ENCODE assay signal across 17 cellular contexts in the genomic region with DNA sequence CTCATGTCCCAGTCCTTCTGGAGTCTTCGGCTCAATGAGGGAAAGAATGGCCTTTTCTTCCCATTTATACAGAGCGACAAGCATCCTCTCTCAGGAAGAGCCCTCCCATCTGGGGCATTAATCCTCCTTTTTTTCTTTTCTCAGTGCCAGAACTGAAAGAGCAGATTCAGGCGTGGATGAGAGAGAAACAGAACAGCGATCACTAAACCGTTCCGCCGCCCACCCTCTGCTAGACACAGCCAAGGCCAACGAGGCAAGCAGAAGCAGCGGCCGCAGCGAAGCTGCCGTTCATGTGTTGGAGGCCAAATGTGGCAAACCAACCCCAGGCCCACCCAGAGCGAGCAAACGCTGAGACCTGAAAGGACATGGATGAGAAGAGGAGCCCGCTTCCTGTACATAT. TPM values are rescaled to one million over a fixed set of nuclear protein-coding genes. Genes with fewer than 3 reads are reported as not detected.
DNase-seq lines count a peak whose midpoint lies in the region; FAIRE-seq and TF ChIP-seq lines count a peak whose summit lies in the region.
"Had no signal": no experiment of that assay in that cellular context is flagged by ENCODE, and none has a peak within 500 bp of the region (broad histone marks: within the 10 kb centered on the region; RNA-seq: fewer than 3 reads in every experiment).

No MANE protein-coding gene starts in this region.

- TF ChIP-seq CTCF in nephron (IDR thresholded peaks at IDR 0.05; ENCODE audit: unreplicated experiment in 3 of 3) (no peak), kidney (IDR thresholded peaks at IDR 0.05; ENCODE audit: borderline replicate concordance, extremely low read depth, insufficient read depth) (no peak)

- no peaks in the 10 kb centered on the region for H3K4me1 ChIP-seq in kidney (ENCODE audit: control insufficient read depth in 1 of 2, insufficient read depth in 1 of 2, low read depth in 1 of 2, low read length in 2 of 2)
- H3K4me1 ChIP-seq: Caco-2 had no signal

- peaks cover 51% of the 10 kb centered on the region for H3K36me3 Mint-ChIP-seq in nephron (ENCODE audit: low read depth)

- intact Hi-C loops in kidney (cut with DNase I): no loop called here

- peak; percentile 83 for DNase-seq in globus pallidus (ENCODE audit: low spot score)
- DNase-seq in substantia nigra (lab: John Stamatoyannopoulos, UW): peak in 40 of 49 donors; percentile 4 to 67 (median 24)
- no peak for DNase-seq in COLO829 (ENCODE audit: low spot score)
- DNase-seq in kidney: no peak
- no peak for DNase-seq in hepatic stellate cell (ENCODE audit: low spot score)
- DNase-seq: activated CD8-positive, alpha-beta memory T cell treated with anti-CD3 and anti-CD28 coated beads, Interleukin-2, amount 10 ng/mL, durations not matched to agents 7 days and 5 days; Caco-2; EL; NCI-H524 treated with DMSO at 0.1 percent for 48 hours had no signal

- H3K4me3 Mint-ChIP-seq in nephron: peak overlapping the region; percentile 13 to 62 (median 32)
- H3K4me3 Mint-ChIP-seq: activated CD8-positive, alpha-beta memory T cell treated with anti-CD3 and anti-CD28 coated beads, Interleukin-2, amount 10 ng/mL, durations not matched to agents 7 days and 5 days; central memory CD8-positive, alpha-beta T cell had no signal

- no peak overlapping the region for H3K4me3 ChIP-seq in kidney (ENCODE audit: low read length in 2 of 2)
- H3K4me3 ChIP-seq: thoracic aorta had no signal

- no peak for FAIRE-seq in kidney (lab: Jason Lieb, UNC)
- FAIRE-seq: HepG2, keratinocyte had no signal

- H3K4me1 Mint-ChIP-seq in nephron: peaks cover 55% of the 10 kb centered on the region
- H3K4me1 Mint-ChIP-seq: central memory CD8-positive, alpha-beta T cell had no signal

- H3K27ac ChIP-seq in angular gyrus (ENCODE audit: low read depth, low read length) (peak overlapping the region; percentile 92), substantia nigra (ENCODE audit: low read depth, low read length, poor library complexity, severe bottlenecking) (peak overlapping the region; percentile 92), kidney (ENCODE audit: low read depth in 2 of 2, low read length in 2 of 2) (no peak overlapping the region)
- H3K27ac ChIP-seq: neutrophil, RWPE1, thoracic aorta had no signal

- peaks cover 4% of the 10 kb centered on the region for H3K27me3 Mint-ChIP-seq in nephron (ENCODE audit: low read depth)
- H3K27me3 Mint-ChIP-seq: activated CD8-positive, alpha-beta memory T cell treated with anti-CD3 and anti-CD28 coated beads, Interleukin-2, amount 10 ng/mL, durations not matched to agents 7 days and 5 days; central memory CD8-positive, alpha-beta T cell had no signal

- no peak overlapping the region for H3K9ac ChIP-seq in kidney (ENCODE audit: low read length in 2 of 2)

- H3K27ac Mint-ChIP-seq in nephron: peak overlapping the region; percentile 76 to 90 (median 86)
- H3K27ac Mint-ChIP-seq: activated CD8-positive, alpha-beta memory T cell treated with anti-CD3 and anti-CD28 coated beads, Interleukin-2, amount 10 ng/mL, durations not matched to agents 7 days and 5 days had no signal

- H3K36me3 ChIP-seq in kidney (ENCODE audit: control insufficient read depth in 1 of 2, insufficient read depth in 2 of 2, low read length in 2 of 2): peaks cover 10 to 16% of the 10 kb centered on the region in 2 donors

- H3K9me3 Mint-ChIP-seq in nephron: peaks cover 13% of the 10 kb centered on the region

- H3K9me3 ChIP-seq in kidney (ENCODE audit: control insufficient read depth in 1 of 2, low read length in 2 of 2): no peaks in the 10 kb centered on the region
- H3K9me3 ChIP-seq: Caco-2, neutrophil, thoracic aorta had no signal

RNA-seq across cellular contexts. Expression of a gene that starts 30.6 kb away (rescaled TPM):
- total RNA-seq in kidney: 46.4 TPM
- 8.0 TPM for polyA plus RNA-seq in kidney (ENCODE audit: insufficient read depth, low read depth, low replicate concordance)

Comparison
In these comparisons a context has a peak if more than half of its experiments do, and no peak if none do; other contexts are left out.
1. H3K27ac ChIP-seq: peak in angular gyrus (single experiment) and substantia nigra (single experiment); none in kidney (0 of 2).
2. DNase-seq: peak in globus pallidus (single experiment) and substantia nigra (40 of 49); none in COLO829 (single experiment), kidney (single experiment) and hepatic stellate cell (single experiment).